Comparison of ENCODE assay signal across 8 cellular contexts in genomic region chr2:95403204-95403721, GRCh38. TPM values are rescaled to one million over a fixed set of nuclear protein-coding genes. Genes with fewer than 3 reads are reported as not detected.
A peak's percentile ranks its signal among the peaks of the same experiment; 100 is the strongest.
DNase-seq lines count a peak whose midpoint lies in the region; ATAC-seq and TF ChIP-seq lines count a peak whose summit lies in the region.
"Not testable (repeated sequence)": the region's sequence is repeated elsewhere in the genome, so short reads cannot be mapped to it uniquely, and the experiment has no call there.

No MANE protein-coding gene starts in this region.

- CTCF ChIA-PET in mammary epithelial cell (lab: Charles Lee; ENCODE audit: low non-redundant PET) = not testable (repeated sequence)

- DNase-seq in NCI-H2081 (lab: John Stamatoyannopoulos, UW) = peak; percentile 9 to 34
- peak; percentile 52 for DNase-seq in WERI-Rb-1
- DNase-seq in mammary epithelial cell = peak; percentile 29
- DNase-seq in hypothalamus (lab: John Stamatoyannopoulos, UW) = peak in 31 of 51 donors; percentile 7 to 58 (median 26)
- not testable (repeated sequence) for DNase-seq in ovary

- in situ Hi-C loops in mammary epithelial cell (cut with MboI; ENCODE audit: low sequenced_read_pairs in 2 of 2) = not testable (repeated sequence)

- not testable (repeated sequence) for H3K27me3 ChIP-seq in WERI-Rb-1 (ENCODE audit: insufficient read depth, low read depth, severe bottlenecking); mammary epithelial cell (ENCODE audit: insufficient read depth, low read length); ovary

- TF ChIP-seq EP300 in ovary (IDR thresholded peaks at IDR 0.05) = not testable (repeated sequence)

- H3K9ac ChIP-seq in mammary epithelial cell (ENCODE audit: insufficient read depth, low read length) = peak overlapping the region; percentile 78

- dilution Hi-C loops in mammary epithelial cell (cut with HindIII; ENCODE audit: low sequenced_read_pairs) = not testable (repeated sequence)

- H3K4me1 ChIP-seq in mammary epithelial cell (ENCODE audit: insufficient read depth, low read length); ovary (ENCODE audit: insufficient read depth): not testable (repeated sequence)

- not testable (repeated sequence) for TF ChIP-seq POLR2A in ovary (IDR thresholded peaks at IDR 0.05)

- H3K4me3 ChIP-seq in GM12875 (ENCODE audit: low read depth, low read length) = peak overlapping the region; percentile 88
- H3K4me3 ChIP-seq in WERI-Rb-1 (ENCODE audit: low read depth, low read length) = peak overlapping the region; percentile 89
- H3K4me3 ChIP-seq in mammary epithelial cell (replicated peaks in 1 of 3; ENCODE audit: insufficient read depth in 1 of 3, low read depth in 2 of 3, low read length in 3 of 3) = peak overlapping the region; percentile 93 to 99 (median 96)
- peak overlapping the region; percentile 75 for H3K4me3 ChIP-seq in ovary

- peak overlapping the region; percentile 74 for H3K27ac ChIP-seq in 22Rv1
- H3K27ac ChIP-seq in WERI-Rb-1 = peak overlapping the region; percentile 82; the same call in 1 of the 2 replicates
- H3K27ac ChIP-seq in mammary epithelial cell (ENCODE audit: insufficient read depth, low read depth, low read length) = peak overlapping the region; percentile 75
- peak overlapping the region; percentile 43 to 66 for H3K27ac ChIP-seq in ovary

- peak; percentile 35 for ATAC-seq in HG02870 (IDR thresholded peaks at IDR 0.05; ENCODE audit: unreplicated experiment)

- H4K20me1 ChIP-seq in mammary epithelial cell (ENCODE audit: insufficient read depth, low read length) = not testable (repeated sequence)

- H3K79me2 ChIP-seq in mammary epithelial cell (ENCODE audit: insufficient read depth, low read length) = peaks cover 29% of the 10 kb centered on the region

- peak; percentile 66 for TF ChIP-seq CTCF in 22Rv1 (IDR thresholded peaks at IDR 0.05)
- peak; percentile 38; the same call in 1 of the 2 replicates for TF ChIP-seq CTCF in GM12875 (IDR thresholded peaks at IDR 0.05; ENCODE audit: borderline replicate concordance, insufficient read depth, low read depth, low read length)
- TF ChIP-seq CTCF in WERI-Rb-1 (IDR thresholded peaks at IDR 0.05; ENCODE audit: low read depth, low read length) = peak; percentile 43
- peak in 1 of 2 donors; percentile 29 for TF ChIP-seq CTCF in mammary epithelial cell (conservative IDR thresholded peaks at IDR 0.05 in 1 of 2, IDR thresholded peaks at IDR 0.05 in 1 of 2; ENCODE audit: extremely low read depth in 1 of 2, insufficient read depth in 1 of 2, low read depth in 1 of 2, low read length in 2 of 2)
- not testable (repeated sequence) for TF ChIP-seq CTCF in ovary (IDR thresholded peaks at IDR 0.05)

- not testable (repeated sequence) for BruUV-seq in mammary epithelial cell (replicated peaks; lab: Mats Ljungman, UMichigan)

- H3K4me2 ChIP-seq in mammary epithelial cell (ENCODE audit: insufficient read depth, low read depth, low read length) = peak overlapping the region; percentile 83

- H3K9me3 ChIP-seq in WERI-Rb-1 (ENCODE audit: severe bottlenecking); mammary epithelial cell (replicated peaks; ENCODE audit: insufficient read depth, low read length); ovary: not testable (repeated sequence)

- peak overlapping the region; percentile 99 for H2AFZ ChIP-seq in mammary epithelial cell (ENCODE audit: low read depth, low read length)

- H3K36me3 ChIP-seq in WERI-Rb-1; mammary epithelial cell (ENCODE audit: insufficient read depth, low read length); ovary: not testable (repeated sequence)

- intact Hi-C loops in mammary epithelial cell (cut with micrococcal nuclease) = loop anchor here (5.0 kb wide), 1 partner anchor 324 kb away; no protein-coding TSS in a partner anchor
- intact Hi-C loops in ovary (cut with DNase I) = not testable (repeated sequence)

- 2% methylated on average over 5 of the region's 5 CpGs for WGBS in mammary epithelial cell (ENCODE audit: low coverage, missing lambda C conversion rate)
- 0 to 3% (median 1%) methylated on average over 5 of the region's 5 CpGs for WGBS in ovary, 3 donors

RNA-seq across cellular contexts. Expression of gene FAHD2A, which starts 0.8 kb away (rescaled TPM):
- 10 to 100 TPM; 23.8 to 26.8 TPM for total RNA-seq in mammary epithelial cell
- 30.1 TPM for polyA plus RNA-seq in mammary epithelial cell
- 62.2 TPM for polyA minus RNA-seq in mammary epithelial cell
- 10 to 100 TPM; 15.3 to 33.6 (median 29.2) TPM for total RNA-seq in ovary
- polyA plus RNA-seq in ovary = 10 to 100 TPM; 25.0 to 30.2 TPM
